Comparison of ENCODE assay signal across 8 cellular contexts in genomic region chr5:109688647-109688998, GRCh38. TPM values are rescaled to one million over a fixed set of nuclear protein-coding genes. Genes with fewer than 3 reads are reported as not detected.
DNase-seq lines count a peak whose midpoint lies in the region; ATAC-seq lines count a peak whose summit lies in the region.

No MANE protein-coding gene starts in this region.

- peak overlapping the region; percentile 93 for H3K27ac ChIP-seq in CD4-positive, CD25-positive, alpha-beta regulatory T cell (ENCODE audit: insufficient read depth, low read length, poor library complexity, severe bottlenecking)
- H3K27ac ChIP-seq in adipose tissue (ENCODE audit: low read depth, low read length) = peak overlapping the region; percentile 29

- H3K4me3 ChIP-seq in CD4-positive, CD25-positive, alpha-beta regulatory T cell (ENCODE audit: low read depth, low read length) = peak overlapping the region; percentile 77

- H3K9me3 ChIP-seq in CD4-positive, CD25-positive, alpha-beta regulatory T cell (ENCODE audit: control insufficient read depth in 2 of 2, low read length in 2 of 2) = peaks cover 4 to 5% of the 10 kb centered on the region in 2 experiments

- DNase-seq in CD4-positive, CD25-positive, alpha-beta regulatory T cell = peak in 2 of 3 donors; percentile 15 to 73
- DNase-seq in NCI-H2196 (lab: John Stamatoyannopoulos, UW; ENCODE audit: unreplicated experiment) (peak; percentile 73), inferior parietal cortex (ENCODE audit: extremely low spot score) (peak; percentile 80), dedifferentiated amniotic fluid mesenchymal stem cell (ENCODE audit: extremely low spot score) (no peak)
- peak in 1 of 2 donors; percentile 59 for DNase-seq in stimulated activated effector memory CD8-positive, alpha-beta T cell treated with anti-CD3 and anti-CD28 coated beads, Interleukin-12 subunit alpha, Interleukin-12 subunit beta, amount 100 ng/mL, for 72 hours (ENCODE audit: low spot score in 2 of 2)

- H3K27ac Mint-ChIP-seq in CD4-positive, CD25-positive, alpha-beta regulatory T cell = peak overlapping the region; percentile 89 to 93 (median 92)
- H3K27ac Mint-ChIP-seq in stimulated activated effector memory CD8-positive, alpha-beta T cell treated with anti-CD3 and anti-CD28 coated beads, Interleukin-12 subunit alpha, Interleukin-12 subunit beta, amount 100 ng/mL, for 72 hours = peak overlapping the region; percentile 90

- peaks cover 0 to 1% (median 0%) of the 10 kb centered on the region in 7 donors for H3K9me3 Mint-ChIP-seq in CD4-positive, CD25-positive, alpha-beta regulatory T cell
- no peaks in the 10 kb centered on the region for H3K9me3 Mint-ChIP-seq in stimulated activated effector memory CD8-positive, alpha-beta T cell treated with anti-CD3 and anti-CD28 coated beads, Interleukin-12 subunit alpha, Interleukin-12 subunit beta, amount 100 ng/mL, for 72 hours

- H3K4me3 Mint-ChIP-seq in CD4-positive, CD25-positive, alpha-beta regulatory T cell = peak overlapping the region; percentile 88 to 96 (median 94)
- peak overlapping the region; percentile 83 for H3K4me3 Mint-ChIP-seq in stimulated activated effector memory CD8-positive, alpha-beta T cell treated with anti-CD3 and anti-CD28 coated beads, Interleukin-12 subunit alpha, Interleukin-12 subunit beta, amount 100 ng/mL, for 72 hours

- no peak for ATAC-seq in CD4-positive, CD25-positive, alpha-beta regulatory T cell (ENCODE audit: low read depth in 2 of 2)
- ATAC-seq in GM21447 (IDR thresholded peaks at IDR 0.05; ENCODE audit: unreplicated experiment) (peak; percentile 0), HG02870 (IDR thresholded peaks at IDR 0.05; ENCODE audit: unreplicated experiment) (no peak)
- ATAC-seq in stimulated activated effector memory CD8-positive, alpha-beta T cell treated with anti-CD3 and anti-CD28 coated beads, Interleukin-12 subunit alpha, Interleukin-12 subunit beta, amount 100 ng/mL, for 72 hours = no peak

- no peaks in the 10 kb centered on the region for H3K27me3 ChIP-seq in CD4-positive, CD25-positive, alpha-beta regulatory T cell (ENCODE audit: control insufficient read depth, insufficient read depth, low read length)

- peaks cover 6% of the 10 kb centered on the region for H3K27me3 Mint-ChIP-seq in CD4-positive, CD25-positive, alpha-beta regulatory T cell

- no peaks in the 10 kb centered on the region for H3K36me3 ChIP-seq in CD4-positive, CD25-positive, alpha-beta regulatory T cell (ENCODE audit: control insufficient read depth, insufficient read depth, low read length)

- WGBS in adipose tissue, 3 donors = 10 to 16% (median 11%) methylated on average over 6 of the region's 6 CpGs

- H3K4me1 Mint-ChIP-seq in CD4-positive, CD25-positive, alpha-beta regulatory T cell = peaks cover 14 to 31% (median 16%) of the 10 kb centered on the region in 4 donors
- H3K4me1 Mint-ChIP-seq in stimulated activated effector memory CD8-positive, alpha-beta T cell treated with anti-CD3 and anti-CD28 coated beads, Interleukin-12 subunit alpha, Interleukin-12 subunit beta, amount 100 ng/mL, for 72 hours = peaks cover 34% of the 10 kb centered on the region

- no peaks in the 10 kb centered on the region for H3K36me3 Mint-ChIP-seq in CD4-positive, CD25-positive, alpha-beta regulatory T cell
- H3K36me3 Mint-ChIP-seq in stimulated activated effector memory CD8-positive, alpha-beta T cell treated with anti-CD3 and anti-CD28 coated beads, Interleukin-12 subunit alpha, Interleukin-12 subunit beta, amount 100 ng/mL, for 72 hours = peaks cover 14% of the 10 kb centered on the region

- peaks cover 25% of the 10 kb centered on the region for H3K4me1 ChIP-seq in CD4-positive, CD25-positive, alpha-beta regulatory T cell (ENCODE audit: control insufficient read depth, insufficient read depth, low read length, poor library complexity, severe bottlenecking)

RNA-seq across cellular contexts. Expression of gene MAN2A1, which starts 1.1 kb away (rescaled TPM):
- total RNA-seq in CD4-positive, CD25-positive, alpha-beta regulatory T cell = 71.5 TPM
- 10 to 100 TPM; 20.7 to 26.5 (median 21.2) TPM for polyA plus RNA-seq in CD4-positive, CD25-positive, alpha-beta regulatory T cell
- 10 to 100 TPM in 2 of 3 donors, 1 to 10 TPM in 1; 8.3 to 15.9 (median 10.0) TPM for polyA plus RNA-seq in adipose tissue
